20 cellular contexts compared by ENCODE assay signal in the genomic region with DNA sequence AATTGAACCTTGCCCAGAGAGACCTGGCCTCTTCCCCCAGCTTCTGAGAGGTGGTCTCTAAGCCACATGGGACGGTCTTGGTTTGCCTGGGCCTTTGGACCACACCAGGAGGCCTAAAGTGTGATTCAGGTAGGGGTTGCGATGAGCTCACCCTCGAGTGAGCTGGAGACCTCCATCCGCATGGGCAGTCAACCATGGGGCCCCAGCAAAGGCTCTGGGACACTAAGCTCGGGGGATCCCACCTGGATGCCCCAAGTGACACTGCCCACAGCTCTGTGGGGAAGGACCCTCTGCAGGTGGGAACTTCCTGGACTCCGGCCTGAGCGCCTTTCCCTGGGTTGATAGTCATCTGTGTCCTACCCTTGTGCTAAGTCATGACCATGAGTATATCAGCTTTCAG. TPM values are rescaled to one million over a fixed set of nuclear protein-coding genes. Genes with fewer than 3 reads are reported as not detected.
"Had no signal": no experiment of that assay in that cellular context is flagged by ENCODE, and none has a peak within 500 bp of the region (broad histone marks: within the 10 kb centered on the region; RNA-seq: fewer than 3 reads in every experiment).

No MANE protein-coding gene starts in this region.

- H3K36me3 ChIP-seq: esophagus muscularis mucosa, gastroesophageal sphincter, spleen, suprapubic skin, thyroid gland, vagina had no signal

- H3K27ac ChIP-seq: dorsolateral prefrontal cortex, epithelial cell of prostate, esophagus muscularis mucosa, gastroesophageal sphincter, spleen, suprapubic skin, thyroid gland, vagina had no signal

- H3K4me3 ChIP-seq: dorsolateral prefrontal cortex, esophagus muscularis mucosa, gastroesophageal sphincter, spleen, suprapubic skin, thyroid gland, vagina had no signal

- H3K27me3 Mint-ChIP-seq: central memory CD8-positive, alpha-beta T cell had no signal

- H3K4me1 Mint-ChIP-seq: central memory CD8-positive, alpha-beta T cell; immature natural killer cell had no signal

- H3K27ac Mint-ChIP-seq: immature natural killer cell; natural killer cell treated with Interleukin-12 subunit alpha and Interleukin-12 subunit beta and Interleukin-15 and Interleukin-18, amount 100 ng/mL, for 72 hours; type B pancreatic cell had no signal

- H3K9me3 ChIP-seq: esophagus muscularis mucosa, gastroesophageal sphincter, spleen, suprapubic skin, thyroid gland, vagina had no signal

- H3K9me3 Mint-ChIP-seq: central memory CD8-positive, alpha-beta T cell; immature natural killer cell; natural killer cell treated with Interleukin-12 subunit alpha and Interleukin-12 subunit beta and Interleukin-15 and Interleukin-18, amount 100 ng/mL, for 72 hours had no signal

- DNase-seq: cortex of kidney; dorsolateral prefrontal cortex; effector memory CD4-positive, alpha-beta T cell; immature natural killer cell; kidney; left colon; midbrain; spleen; stimulated activated CD4-positive, alpha-beta T cell treated with anti-CD3 and anti-CD28 coated beads, Interleukin-15, amount 100 ng/mL, for 24 hours; stimulated activated naive CD4-positive, alpha-beta T cell; thyroid gland had no signal

- ATAC-seq: gastroesophageal sphincter; left colon; natural killer cell treated with Interleukin-12 subunit alpha and Interleukin-12 subunit beta and Interleukin-15 and Interleukin-18, amount 100 ng/mL, for 72 hours; sciatic nerve had no signal

- H3K4me3 Mint-ChIP-seq: central memory CD8-positive, alpha-beta T cell; immature natural killer cell; natural killer cell treated with Interleukin-12 subunit alpha and Interleukin-12 subunit beta and Interleukin-15 and Interleukin-18, amount 100 ng/mL, for 72 hours; type B pancreatic cell had no signal

- H3K4me1 ChIP-seq: thyroid gland, vagina had no signal

- H3K27me3 ChIP-seq: dorsolateral prefrontal cortex, esophagus muscularis mucosa, gastroesophageal sphincter, thyroid gland, vagina had no signal

RNA-seq across cellular contexts. Expression of a gene that starts 57.1 kb away (rescaled TPM):
- polyA plus RNA-seq: immature natural killer cell had no signal
